8 cellular contexts compared by ENCODE assay signal in genomic region chr1:74197657-74198552, GRCh38. TPM values are rescaled to one million over a fixed set of nuclear protein-coding genes. Genes with fewer than 3 reads are reported as not detected.
DNase-seq lines count a peak whose midpoint lies in the region; ATAC-seq and TF ChIP-seq lines count a peak whose summit lies in the region.

Gene FPGT (plus strand): TSS chr1:74198242. CDS start chr1:74198279, 37 bp downstream.
Gene LRRIQ3 (minus strand): TSS chr1:74198176. CDS start chr1:74183684, 14,492 bp downstream.

- H3K9me3 ChIP-seq in left ventricle myocardium inferior (replicated peaks) (no peaks in the 10 kb centered on the region), upper lobe of right lung (no peaks in the 10 kb centered on the region)

- H3K9me3 Mint-ChIP-seq in T-helper 1 cell treated with Interleukin-12 subunit alpha and Interleukin-12 subunit beta and Interleukin-4 antibody, amounts not matched to agents 30 μg/mL and 1 μg/mL, for 36 hours, result no peaks in the 10 kb centered on the region

- H3K4me1 ChIP-seq in left ventricle myocardium inferior (peaks cover 15% of the 10 kb centered on the region), upper lobe of right lung (peaks cover 13% of the 10 kb centered on the region)

- intact Hi-C loops in left ventricle myocardium inferior (cut with micrococcal nuclease) (no loop called here), posterior vena cava (cut with DNase I) (loop anchor here in 1 of 2 donors (10.0 kb wide), 1 partner anchor 267 kb away; no protein-coding TSS in a partner anchor), upper lobe of right lung (cut with DNase I) (no loop called here)

- H3K27ac ChIP-seq in angular gyrus (ENCODE audit: low read depth, low read length) (peak within 1 kb of the TSS; percentile 14), left ventricle myocardium inferior (replicated peaks) (peak within 1 kb of the TSS; percentile 84), upper lobe of right lung (peak within 1 kb of the TSS; percentile 86)

- DNase-seq in NCI-H1694 (lab: John Stamatoyannopoulos, UW), result peak; percentile 96
- DNase-seq in left ventricle myocardium inferior, result peak; percentile 96
- peak; percentile 99 for DNase-seq in posterior vena cava (ENCODE audit: low spot score)
- DNase-seq in upper lobe of right lung, result peak; percentile 98

- peaks cover 7% of the 10 kb centered on the region for H3K36me3 Mint-ChIP-seq in T-helper 1 cell treated with Interleukin-12 subunit alpha and Interleukin-12 subunit beta and Interleukin-4 antibody, amounts not matched to agents 30 μg/mL and 1 μg/mL, for 36 hours (ENCODE audit: low read depth)

- H3K36me3 ChIP-seq in left ventricle myocardium inferior (peaks cover 31% of the 10 kb centered on the region), upper lobe of right lung (peaks cover 17% of the 10 kb centered on the region)

- H3K27ac Mint-ChIP-seq in T-helper 1 cell treated with Interleukin-12 subunit alpha and Interleukin-12 subunit beta and Interleukin-4 antibody, amounts not matched to agents 30 μg/mL and 1 μg/mL, for 36 hours, result peak within 1 kb of the TSS; percentile 95

- peak; percentile 95 for ATAC-seq in GM18498 (IDR thresholded peaks at IDR 0.05; ENCODE audit: unreplicated experiment)
- ATAC-seq in HG02885 (IDR thresholded peaks at IDR 0.05; ENCODE audit: poor library complexity, unreplicated experiment), result peak; percentile 90
- peak; percentile 100 for ATAC-seq in upper lobe of right lung

- H3K27me3 Mint-ChIP-seq in T-helper 1 cell treated with Interleukin-12 subunit alpha and Interleukin-12 subunit beta and Interleukin-4 antibody, amounts not matched to agents 30 μg/mL and 1 μg/mL, for 36 hours (ENCODE audit: low read depth), result peaks cover 8% of the 10 kb centered on the region

- H3K4me3 Mint-ChIP-seq in T-helper 1 cell treated with Interleukin-12 subunit alpha and Interleukin-12 subunit beta and Interleukin-4 antibody, amounts not matched to agents 30 μg/mL and 1 μg/mL, for 36 hours, result peak within 1 kb of the TSS; percentile 95

- H3K4me3 ChIP-seq in left ventricle myocardium inferior (peak within 1 kb of the TSS; percentile 73), upper lobe of right lung (peak within 1 kb of the TSS; percentile 61)

- H3K4me1 Mint-ChIP-seq in T-helper 1 cell treated with Interleukin-12 subunit alpha and Interleukin-12 subunit beta and Interleukin-4 antibody, amounts not matched to agents 30 μg/mL and 1 μg/mL, for 36 hours (ENCODE audit: low read depth), result peaks cover 13% of the 10 kb centered on the region

- TF ChIP-seq CTCF in left ventricle myocardium inferior (IDR thresholded peaks at IDR 0.05; ENCODE audit: borderline replicate concordance) (no peak), upper lobe of right lung (IDR thresholded peaks at IDR 0.05) (no peak)

- H3K27me3 ChIP-seq in left ventricle myocardium inferior (ENCODE audit: low read depth), result no peaks in the 10 kb centered on the region
- no peaks in the 10 kb centered on the region for H3K27me3 ChIP-seq in upper lobe of right lung

RNA-seq across cellular contexts. Expression of gene FPGT, which starts in this region (rescaled TPM):
- total RNA-seq in left ventricle myocardium inferior, result 10.3 TPM
- total RNA-seq in posterior vena cava, result 10 to 100 TPM; 16.6 to 22.6 TPM
- total RNA-seq in upper lobe of right lung, result 14.9 TPM

RNA-seq across cellular contexts. Expression of gene LRRIQ3, which starts in this region (rescaled TPM):
- 0.44 TPM for total RNA-seq in left ventricle myocardium inferior
- total RNA-seq in posterior vena cava, result under 1 TPM; 0.37 to 0.71 TPM
- total RNA-seq in upper lobe of right lung, result 0.67 TPM

Comparison
In these comparisons a context has a peak if more than half of its experiments do, and no peak if none do; other contexts are left out.
1. Peak in every context shown above with its lines: DNase-seq, ATAC-seq, H3K4me3 ChIP-seq and H3K27ac ChIP-seq.
2. H3K27ac ChIP-seq: peak in every context shown above with its lines; median percentile 86 in upper lobe of right lung; 84 in left ventricle myocardium inferior; 14 in angular gyrus.